In genomic region chr9:97501177-97501971, GRCh38 we compare ENCODE assay signal across 9 cellular contexts. TPM values are rescaled to one million over a fixed set of nuclear protein-coding genes. Genes with fewer than 3 reads are reported as not detected.
DNase-seq lines count a peak whose midpoint lies in the region; ATAC-seq, FAIRE-seq and TF ChIP-seq lines count a peak whose summit lies in the region.
"Had no signal": no experiment of that assay in that cellular context is flagged by ENCODE, and none has a peak within 500 bp of the region (broad histone marks: within the 10 kb centered on the region; RNA-seq: fewer than 3 reads in every experiment).

TMOD1 (plus strand) TSS chr9:97501666; CDS start chr9:97524189, 22,523 bp downstream.

- no peak for FAIRE-seq in small intestine (lab: Jason Lieb, UNC)
- FAIRE-seq: islet of Langerhans had no signal

- peaks cover 5% of the 10 kb centered on the region for H3K36me3 Mint-ChIP-seq in MCF 10A (ENCODE audit: insufficient read depth, unreplicated experiment)
- peaks cover 9 to 10% (median 10%) of the 10 kb centered on the region in 3 donors for H3K36me3 Mint-ChIP-seq in immature natural killer cell

- H3K27me3 Mint-ChIP-seq in MCF 10A (ENCODE audit: insufficient read depth, unreplicated experiment) (peaks cover 19% of the 10 kb centered on the region), immature natural killer cell (ENCODE audit: low read depth in 3 of 3) (peaks cover 15 to 19% (median 18%) of the 10 kb centered on the region in 3 donors)

- DNase-seq in ELF-1 (ENCODE audit: low read depth, low spot score) (peak; percentile 70), T follicular helper cell (ENCODE audit: low read depth) (peak; percentile 9), MCF 10A (ENCODE audit: unreplicated experiment) (peak; percentile 60), immature natural killer cell (peak; percentile 23 to 27 (median 23)), small intestine (peak; percentile 64)

- BruUV-seq in MCF 10A (replicated peaks; lab: Mats Ljungman, UMichigan) = no TSS peak

- H3K4me3 Mint-ChIP-seq in MCF 10A (ENCODE audit: unreplicated experiment) = peak within 1 kb of the TSS; percentile 63
- H3K4me3 Mint-ChIP-seq in immature natural killer cell = peak within 1 kb of the TSS; percentile 78 to 84 (median 81)

- H3K4me1 ChIP-seq in small intestine (ENCODE audit: control insufficient read depth in 2 of 2, insufficient read depth in 1 of 2, low read depth in 1 of 2, low read length in 1 of 2) = no peaks in the 10 kb centered on the region

- H3K9me3 Mint-ChIP-seq in MCF 10A (ENCODE audit: unreplicated experiment) (no peaks in the 10 kb centered on the region), immature natural killer cell (no peaks in the 10 kb centered on the region)

- POLR2A ChIA-PET in MCF 10A (lab: Yijun Ruan, JAX) = interaction anchor here (0.9 to 1.6 kb wide), 4 partner anchors 9 to 132 kb away, joined by 3 to 6 read pairs (median 3); partner anchors contain the start of genes NCBP1 and TSTD2

- no peaks in the 10 kb centered on the region for H3K9me3 ChIP-seq in small intestine (ENCODE audit: control insufficient read depth, low read depth)

- peak within 1 kb of the TSS; percentile 55 to 65 for H3K4me3 ChIP-seq in small intestine (ENCODE audit: low read depth in 1 of 2, low read length in 2 of 2)

- WGBS in small intestine, 3 donors = 0 to 1% (median 0%) methylated on average over 41 to 87 of the region's 87 CpGs

- ATAC-seq in GM21737 (IDR thresholded peaks at IDR 0.05; ENCODE audit: unreplicated experiment) (peak; percentile 69), GM18858 (IDR thresholded peaks at IDR 0.05; ENCODE audit: unreplicated experiment) (no peak)

- TF ChIP-seq CTCF in LNCAP (IDR thresholded peaks at IDR 0.05) (peak; percentile 45; the same call in 1 of the 2 replicates), MCF 10A (IDR thresholded peaks at IDR 0.05; ENCODE audit: unreplicated experiment) (peak; percentile 14)

- no peak within 1 kb of the TSS for H3K27ac Mint-ChIP-seq in MCF 10A (ENCODE audit: low read depth, unreplicated experiment)
- H3K27ac Mint-ChIP-seq in immature natural killer cell = no peak within 1 kb of the TSS

- H3K27me3 ChIP-seq in small intestine (ENCODE audit: control insufficient read depth in 2 of 2, insufficient read depth in 2 of 2, low read length in 2 of 2) = peaks cover 0 to 10% of the 10 kb centered on the region in 2 donors

- intact Hi-C loops in MCF 10A (cut with micrococcal nuclease) = loop anchor here (1.0 kb wide), 1 partner anchor 97 kb away; no protein-coding TSS in a partner anchor

- peaks cover 0 to 4% of the 10 kb centered on the region in 2 donors for H3K36me3 ChIP-seq in small intestine (ENCODE audit: control insufficient read depth in 2 of 2, insufficient read depth in 2 of 2, low read length in 2 of 2)

- no peak within 1 kb of the TSS for H3K27ac ChIP-seq in small intestine (ENCODE audit: low read depth in 1 of 2, low read length in 1 of 2)

- no peaks in the 10 kb centered on the region for H3K4me1 Mint-ChIP-seq in MCF 10A (ENCODE audit: insufficient read depth, unreplicated experiment)
- peaks cover 19 to 21% of the 10 kb centered on the region in 2 donors for H3K4me1 Mint-ChIP-seq in immature natural killer cell

- CTCF ChIA-PET in MCF 10A (lab: Yijun Ruan, JAX) = interaction anchor here (0.6 to 6.2 kb wide), 10 partner anchors 13 to 469 kb away, joined by 3 to 34 read pairs (median 4); no protein-coding TSS in a partner anchor

RNA-seq across cellular contexts. Expression of gene TMOD1, which starts in this region (rescaled TPM):
- 0.26 TPM in 1 of 2 replicates, not detected in the other for total RNA-seq in MCF 10A (2022)
- polyA plus RNA-seq in immature natural killer cell (1 to 10 TPM; 1.7 to 4.8 (median 3.7) TPM), small intestine (1 to 10 TPM; 1.1 to 9.9 (median 1.4) TPM)

Comparison
In these comparisons a context has a peak if more than half of its experiments do, and no peak if none do; other contexts are left out.
1. Peak in DNase-seq in MCF 10A; RNA of the gene not detected or under 1 TPM.
2. DNase-seq: peak in every context shown above with its lines; median percentile 70 in ELF-1; 64 in small intestine; 60 in MCF 10A; 23 in immature natural killer cell; 9 in T follicular helper cell.